Comparison of ENCODE assay signal across 1 cellular context in the genomic region with DNA sequence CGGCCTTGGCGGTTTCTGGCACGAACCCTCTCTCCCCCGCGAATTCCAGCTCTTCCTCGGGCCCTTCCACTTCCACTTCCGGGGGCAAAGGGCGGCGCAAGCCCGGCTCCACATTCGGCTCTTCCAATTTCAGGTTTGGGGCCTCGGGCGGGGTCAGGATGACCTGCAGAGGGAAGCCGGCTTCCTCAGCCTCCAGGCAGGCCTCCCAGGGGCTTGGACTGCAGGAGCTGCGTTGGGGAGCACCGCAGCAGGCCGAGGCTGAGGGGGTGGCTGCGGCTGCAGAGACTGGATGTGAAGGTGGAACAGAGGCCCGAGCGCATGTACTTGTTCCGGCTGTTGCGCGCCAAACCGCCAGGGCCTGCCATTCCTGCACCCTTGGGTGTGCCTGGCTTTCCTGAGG. TPM values are rescaled to one million over a fixed set of nuclear protein-coding genes. Genes with fewer than 3 reads are reported as not detected.
"Had no signal": no experiment of that assay in that cellular context is flagged by ENCODE, and none has a peak within 500 bp of the region (broad histone marks: within the 10 kb centered on the region; RNA-seq: fewer than 3 reads in every experiment).

No MANE protein-coding gene starts in this region.

RNA-seq across cellular contexts. Expression of a gene that starts 20.7 kb away (rescaled TPM):
- total RNA-seq: H1 had no signal
